In the genomic region with DNA sequence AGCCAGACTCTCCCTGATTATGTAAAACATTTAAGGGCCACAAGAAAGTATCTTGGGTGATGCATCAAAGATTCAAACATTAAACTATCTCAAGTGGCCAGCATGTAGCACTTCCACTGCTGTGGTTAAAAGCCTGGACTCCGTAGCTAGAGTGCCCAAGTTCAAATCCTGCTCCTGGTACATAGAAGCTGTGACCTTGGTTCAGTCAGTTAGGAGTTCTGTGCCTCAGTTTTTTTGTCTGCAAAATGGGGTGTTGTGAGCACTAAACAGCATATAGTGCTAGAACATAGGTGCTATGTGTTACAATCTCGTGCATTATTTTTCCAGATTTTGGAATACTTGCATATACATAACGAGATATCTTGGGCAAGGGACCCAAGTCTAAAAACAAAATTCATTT, we compare ENCODE assay signal across 22 cellular contexts.
"Had no signal": no experiment of that assay in that cellular context is flagged by ENCODE, and none has a peak within 500 bp of the region (broad histone marks: within the 10 kb centered on the region; RNA-seq: fewer than 3 reads in every experiment).

No MANE protein-coding gene starts in this region.

- H3K27me3 ChIP-seq: MG63 had no signal

- DNase-seq: Karpas-422, KG1, MG63, NCI-H1092, NCI-H1105 treated with DMSO at 0.1 percent for 48 hours, NCI-H1417 treated with DMSO at 0.1 percent for 48 hours, NCI-H146, NCI-H1694 treated with DMSO at 0.1 percent for 48 hours, NCI-H1930, NCI-H2081, NCI-H2107, NCI-H226, NCI-H446, NCI-H510A, NCI-H524 treated with DMSO at 0.1 percent for 48 hours, NCI-H69, NCI-H774, SHP77, T-cell had no signal

- H3K27ac ChIP-seq: HL-60, RWPE1 had no signal

- FAIRE-seq: HTR-8/SVneo had no signal

- H3K4me3 ChIP-seq: MG63 had no signal

- H3K9me3 ChIP-seq: MG63 had no signal

- ATAC-seq: T-cell had no signal

- H3K36me3 ChIP-seq: MG63 had no signal
